12 cellular contexts compared by ENCODE assay signal in genomic region chr12:49295087-49296001, GRCh38. TPM values are rescaled to one million over a fixed set of nuclear protein-coding genes. Genes with fewer than 3 reads are reported as not detected.
DNase-seq lines count a peak whose midpoint lies in the region; ATAC-seq and TF ChIP-seq lines count a peak whose summit lies in the region.
"Had no signal": no experiment of that assay in that cellular context is flagged by ENCODE, and none has a peak within 500 bp of the region (broad histone marks: within the 10 kb centered on the region; RNA-seq: fewer than 3 reads in every experiment).

PRPH (plus strand) TSS chr12:49295147; CDS start chr12:49295201, 54 bp downstream.

- ATAC-seq in memory B cell (ENCODE audit: low read depth): no peak
- ATAC-seq in HG03095 (IDR thresholded peaks at IDR 0.05; ENCODE audit: unreplicated experiment): no peak
- no peak for ATAC-seq in GM19023 (IDR thresholded peaks at IDR 0.05; ENCODE audit: unreplicated experiment)

- peaks cover 58 to 72% (median 67%) of the 10 kb centered on the region in 11 experiments for H3K27me3 ChIP-seq in BLaER1 treated with 17β-estradiol and CSF1 and Interleukin-3, amounts not matched to agents 10 nM and 100 nM
- H3K27me3 ChIP-seq in HUES6 (ENCODE audit: control insufficient read depth, insufficient read depth, low read length) (peaks cover 77% of the 10 kb centered on the region), endodermal cell (ENCODE audit: control insufficient read depth, insufficient read depth, low read length, poor library complexity, severe bottlenecking) (peaks cover 70% of the 10 kb centered on the region)

- H3K4me1 ChIP-seq in BLaER1 treated with 17β-estradiol and CSF1 and Interleukin-3, amounts not matched to agents 10 nM and 100 nM: peaks cover 17 to 44% (median 30%) of the 10 kb centered on the region in 10 experiments; a peak in 19 of 20 replicates
- H3K4me1 ChIP-seq in HUES6 (ENCODE audit: control insufficient read depth, insufficient read depth, low read length) (peaks cover 41% of the 10 kb centered on the region), endodermal cell (ENCODE audit: control insufficient read depth, insufficient read depth, low read length) (no peaks in the 10 kb centered on the region)

- peaks cover 0 to 37% (median 21%) of the 10 kb centered on the region in 11 experiments; a peak in 15 of 22 replicates for H4K20me1 ChIP-seq in BLaER1 treated with 17β-estradiol and CSF1 and Interleukin-3, amounts not matched to agents 10 nM and 100 nM

- H3K4me1 Mint-ChIP-seq in endodermal cell (peaks cover 3% of the 10 kb centered on the region), memory B cell (peaks cover 15% of the 10 kb centered on the region)

- H3K27ac Mint-ChIP-seq in endodermal cell (no peak within 1 kb of the TSS), memory B cell (no peak within 1 kb of the TSS)

- no peaks in the 10 kb centered on the region for H3K36me3 ChIP-seq in BLaER1 treated with 17β-estradiol and CSF1 and Interleukin-3, amounts not matched to agents 10 nM and 100 nM
- no peaks in the 10 kb centered on the region for H3K36me3 ChIP-seq in HUES6 (ENCODE audit: control insufficient read depth, insufficient read depth, low read length)
- no peaks in the 10 kb centered on the region for H3K36me3 ChIP-seq in endodermal cell (ENCODE audit: control insufficient read depth, insufficient read depth, low read length)
- H3K36me3 ChIP-seq: transverse colon had no signal

- peak; percentile 86 for DNase-seq in endodermal cell
- DNase-seq in memory B cell (ENCODE audit: low spot score in 2 of 2): peak; percentile 30 to 38
- DNase-seq in T-helper 1 cell: no peak
- no peak for DNase-seq in OCI-M2 (lab: John Stamatoyannopoulos, UW; ENCODE audit: unreplicated experiment)
- DNase-seq: activated CD8-positive, alpha-beta memory T cell treated with anti-CD3 and anti-CD28 coated beads for 24 hours; amniotic stem cell; NCI-H1105; transverse colon had no signal

- peak within 1 kb of the TSS in 2 of 11 experiments; percentile 12 to 27; a peak in 1 of 22 replicates for H3K9ac ChIP-seq in BLaER1 treated with 17β-estradiol and CSF1 and Interleukin-3, amounts not matched to agents 10 nM and 100 nM
- H3K9ac ChIP-seq in HUES6 (ENCODE audit: low read length) (no peak within 1 kb of the TSS), endodermal cell (ENCODE audit: extremely low read depth, low read length, poor library complexity, severe bottlenecking) (no peak within 1 kb of the TSS)

- H3K27ac ChIP-seq in BLaER1 treated with 17β-estradiol and CSF1 and Interleukin-3, amounts not matched to agents 10 nM and 100 nM: no peak within 1 kb of the TSS
- H3K27ac ChIP-seq in HUES6 (ENCODE audit: low read depth, low read length) (no peak within 1 kb of the TSS), endodermal cell (ENCODE audit: low read depth, low read length) (no peak within 1 kb of the TSS)
- H3K27ac ChIP-seq: transverse colon had no signal

- H3K27me3 Mint-ChIP-seq in endodermal cell (ENCODE audit: insufficient read depth) (peaks cover 93% of the 10 kb centered on the region), memory B cell (peaks cover 19% of the 10 kb centered on the region)

- 16 to 17% methylated on average over 38 to 82 of the region's 82 CpGs for WGBS in endodermal cell (ENCODE audit: insufficient coverage in 1 of 2, insufficient read length in 1 of 2), 2 experiments

- peak within 1 kb of the TSS in 9 of 10 experiments; percentile 4 to 55 (median 29); a peak in 12 of 20 replicates for H3K4me3 ChIP-seq in BLaER1 treated with 17β-estradiol and CSF1 and Interleukin-3, amounts not matched to agents 10 nM and 100 nM
- H3K4me3 ChIP-seq in HUES6 (ENCODE audit: low read depth, low read length): peak within 1 kb of the TSS; percentile 62
- no peak within 1 kb of the TSS for H3K4me3 ChIP-seq in endodermal cell (ENCODE audit: low read length)

- peaks cover 0 to 8% (median 0%) of the 10 kb centered on the region in 11 experiments; a peak in 5 of 22 replicates for H3K9me3 ChIP-seq in BLaER1 treated with 17β-estradiol and CSF1 and Interleukin-3, amounts not matched to agents 10 nM and 100 nM (replicated peaks in 1 of 11)
- no peaks in the 10 kb centered on the region for H3K9me3 ChIP-seq in HUES6 (ENCODE audit: control insufficient read depth, insufficient read depth, low read depth, low read length)
- no peaks in the 10 kb centered on the region for H3K9me3 ChIP-seq in endodermal cell (ENCODE audit: control insufficient read depth, low read length)
- H3K9me3 ChIP-seq: transverse colon had no signal

- no peak within 1 kb of the TSS for H3K4me3 Mint-ChIP-seq in endodermal cell
- H3K4me3 Mint-ChIP-seq in memory B cell: peak within 1 kb of the TSS; percentile 24

- TF ChIP-seq CTCF in endodermal cell (conservative IDR thresholded peaks at IDR 0.05): peak; percentile 40

- peak within 1 kb of the TSS; percentile 43 to 88 (median 70) for H3K4me2 ChIP-seq in BLaER1 treated with 17β-estradiol and CSF1 and Interleukin-3, amounts not matched to agents 10 nM and 100 nM

- H3K9me3 Mint-ChIP-seq in endodermal cell: no peaks in the 10 kb centered on the region
- no peaks in the 10 kb centered on the region for H3K9me3 Mint-ChIP-seq in memory B cell

- H3K36me3 Mint-ChIP-seq in endodermal cell (ENCODE audit: low read depth) (no peaks in the 10 kb centered on the region), memory B cell (no peaks in the 10 kb centered on the region)

RNA-seq across cellular contexts. Expression of gene PRPH, which starts in this region (rescaled TPM):
- total RNA-seq in endodermal cell: under 1 TPM; 0.42 to 0.51 TPM
- polyA plus RNA-seq in endodermal cell (2013, experiment 1 of 2): 18.3 TPM
- polyA plus RNA-seq in endodermal cell (2013, experiment 2 of 2): 16.8 TPM

Comparison
In these comparisons a context has a peak if more than half of its experiments do, and no peak if none do; other contexts are left out.
1. DNase-seq: peak in endodermal cell (single experiment) and memory B cell (2 of 2); none in T-helper 1 cell (0 of 5) and OCI-M2 (single experiment).